23 cellular contexts compared by ENCODE assay signal in genomic region chr11:75485742-75486141, GRCh38.
"Had no signal": no experiment of that assay in that cellular context is flagged by ENCODE, and none has a peak within 500 bp of the region (broad histone marks: within the 10 kb centered on the region; RNA-seq: fewer than 3 reads in every experiment).

No MANE protein-coding gene starts in this region.

- H3K27me3 ChIP-seq: dorsolateral prefrontal cortex, esophagus muscularis mucosa, foreskin keratinocyte, gastroesophageal sphincter, heart right ventricle, left lung had no signal

- H3K27ac Mint-ChIP-seq: immature natural killer cell had no signal

- H3K4me1 ChIP-seq: gastroesophageal sphincter, left lung, lower lobe of right lung had no signal

- H3K4me3 Mint-ChIP-seq: immature natural killer cell had no signal

- H3K4me3 ChIP-seq: coronary artery, dorsolateral prefrontal cortex, esophagus muscularis mucosa, gastroesophageal sphincter, heart right ventricle, left lung, lower lobe of right lung had no signal

- H3K9me3 ChIP-seq: esophagus muscularis mucosa, gastroesophageal sphincter, heart right ventricle, left lung, lower lobe of right lung had no signal

- H3K9me3 Mint-ChIP-seq: immature natural killer cell had no signal

- H3K27ac ChIP-seq: coronary artery, dorsolateral prefrontal cortex, esophagus muscularis mucosa, foreskin keratinocyte, gastroesophageal sphincter, heart right ventricle, left lung, lower lobe of right lung had no signal

- FAIRE-seq: colon, endothelial cell of umbilical vein, frontal cortex had no signal

- ATAC-seq: foreskin keratinocyte, gastroesophageal sphincter, heart right ventricle, left cardiac atrium, left lung, left ventricle myocardium superior, lower lobe of right lung had no signal

- DNase-seq: dermis blood vessel endothelial cell; dorsolateral prefrontal cortex; effector CD4-positive, alpha-beta T cell; effector memory CD4-positive, alpha-beta T cell; foreskin keratinocyte; glutamatergic neuron; head of caudate nucleus; heart right ventricle; hypothalamus; immature natural killer cell; islet precursor cell; left cardiac atrium; left lung; left ventricle myocardium superior; lower lobe of right lung; mesendoderm; midbrain had no signal

- H3K4me1 Mint-ChIP-seq: immature natural killer cell had no signal

- H3K36me3 ChIP-seq: esophagus muscularis mucosa, gastroesophageal sphincter, heart right ventricle, left lung, lower lobe of right lung had no signal
